In genomic region chr19:20664917-20665781, GRCh38 we compare ENCODE assay signal across 8 cellular contexts. TPM values are rescaled to one million over a fixed set of nuclear protein-coding genes. Genes with fewer than 3 reads are reported as not detected.
DNase-seq lines count a peak whose midpoint lies in the region; ATAC-seq, FAIRE-seq and TF ChIP-seq lines count a peak whose summit lies in the region.
"Had no signal": no experiment of that assay in that cellular context is flagged by ENCODE, and none has a peak within 500 bp of the region (broad histone marks: within the 10 kb centered on the region; RNA-seq: fewer than 3 reads in every experiment).

No MANE protein-coding gene starts in this region.

- H3K27ac ChIP-seq in colonic mucosa, result no peak overlapping the region
- peak overlapping the region in 3 of 4 donors; percentile 31 to 51 (median 41) for H3K27ac ChIP-seq in transverse colon

- H3K4me1 ChIP-seq in colonic mucosa, result no peaks in the 10 kb centered on the region
- H3K4me1 ChIP-seq in transverse colon, result peaks cover 0 to 4% (median 0%) of the 10 kb centered on the region in 4 donors

- H3K27me3 ChIP-seq in colonic mucosa, result no peaks in the 10 kb centered on the region
- H3K27me3 ChIP-seq in transverse colon, result no peaks in the 10 kb centered on the region

- in situ Hi-C loops in transverse colon (cut with MboI; ENCODE audit: low pct_ligation_motif_present in 1 of 4, low pct_unique_long_range_greater_than_20kb in 1 of 4, low sequenced_read_pairs in 3 of 4), result no loop called here

- FAIRE-seq in RCC 7860 (lab: Jason Lieb, UNC), result no peak

- H3K4me3 ChIP-seq in NB4 (ENCODE audit: low read depth, low read length) (no peak overlapping the region), colonic mucosa (no peak overlapping the region), transverse colon (no peak overlapping the region)

- H3K9me3 ChIP-seq in colonic mucosa, result no peaks in the 10 kb centered on the region
- H3K9me3 ChIP-seq in transverse colon, result no peaks in the 10 kb centered on the region

- no peak for TF ChIP-seq POLR2A in NB4 (IDR thresholded peaks at IDR 0.05; ENCODE audit: extremely low read depth, insufficient read length)
- no peak for TF ChIP-seq POLR2A in transverse colon (IDR thresholded peaks at IDR 0.05)

- DNase-seq in NB4 (ENCODE audit: low read depth) (peak; percentile 4), colonic mucosa (peak; percentile 16), medulla oblongata (ENCODE audit: extremely low spot score) (peak; percentile 18), transverse colon (no peak), RCC 7860 (ENCODE audit: low spot score) (no peak)
- DNase-seq: activated CD4-positive, alpha-beta T cell treated with anti-CD3 and anti-CD28 coated beads, Interleukin-2, amount 10 ng/mL, durations not matched to agents 7 days and 5 days had no signal

- H3K9ac ChIP-seq in colonic mucosa (ENCODE audit: low read depth in 2 of 2, low read length in 2 of 2), result no peak overlapping the region

- no peak for TF ChIP-seq EP300 in transverse colon (IDR thresholded peaks at IDR 0.05; ENCODE audit: low read depth)

- H3K36me3 ChIP-seq in colonic mucosa (no peaks in the 10 kb centered on the region), transverse colon (no peaks in the 10 kb centered on the region)

- intact Hi-C loops in colonic mucosa (cut with DNase I) (no loop called here), transverse colon (cut with DNase I; ENCODE audit: low total_unique reads) (no loop called here)

- TF ChIP-seq CTCF in NB4 (IDR thresholded peaks at IDR 0.05; ENCODE audit: low read depth, low read length) (no peak), colonic mucosa (IDR thresholded peaks at IDR 0.05) (no peak), transverse colon (IDR thresholded peaks at IDR 0.05) (no peak)

- WGBS in transverse colon (ENCODE audit: low coverage in 1 of 2), 2 donors, result 80% methylated on average over 22 of the region's 22 CpGs; no CpG with 5 or more reads in 1 of the 2 donors

- ATAC-seq in HG03460 (IDR thresholded peaks at IDR 0.05; ENCODE audit: unreplicated experiment) (no peak), HG02642 (IDR thresholded peaks at IDR 0.05; ENCODE audit: poor library complexity, unreplicated experiment) (no peak)

RNA-seq across cellular contexts. Expression of gene ZNF626, which starts 3.8 kb away (rescaled TPM):
- total RNA-seq in colonic mucosa, result 1 to 10 TPM; 2.8 to 3.2 TPM
- 1 to 10 TPM in 3 of 4 donors, not detected in 1; 1.2 to 7.1 (median 4.1) TPM for total RNA-seq in transverse colon

Comparison
In these comparisons a context has a peak if more than half of its experiments do, and no peak if none do; other contexts are left out.
1. DNase-seq: peak in NB4 (single experiment), colonic mucosa (single experiment) and medulla oblongata (single experiment); none in transverse colon (single experiment) and RCC 7860 (single experiment).